Comparison of ENCODE assay signal across 8 cellular contexts in genomic region chr17:58516644-58517377, GRCh38. TPM values are rescaled to one million over a fixed set of nuclear protein-coding genes. Genes with fewer than 3 reads are reported as not detected.
DNase-seq lines count a peak whose midpoint lies in the region; ATAC-seq and TF ChIP-seq lines count a peak whose summit lies in the region.

No MANE protein-coding gene starts in this region.

- WGBS in heart right ventricle, 2 donors: 51 to 53% methylated on average over 2 of the region's 2 CpGs
- WGBS in mesodermal cell (ENCODE audit: insufficient coverage in 2 of 2), 2 experiments: 86 to 88% methylated on average over 2 of the region's 2 CpGs

- TF ChIP-seq CTCF in heart right ventricle (IDR thresholded peaks at IDR 0.05) (no peak), breast epithelium (IDR thresholded peaks at IDR 0.05) (no peak), uterus (IDR thresholded peaks at IDR 0.05) (no peak)

- TF ChIP-seq POLR2A in breast epithelium (IDR thresholded peaks at IDR 0.05) (no peak), uterus (IDR thresholded peaks at IDR 0.05) (no peak)

- intact Hi-C loops in heart right ventricle (cut with DNase I): loop anchor here in 6 of 10 donors (2.0 to 10.0 kb wide), 10 partner anchors 60 to 590 kb away; partner anchors contain the start of genes RAD51C (in 2 of the 6), SUPT4H1 (in 2 of the 6), TEX14 (in 2 of the 6) and TRIM37 (in 1 of the 6)
- intact Hi-C loops in Right ventricle myocardium inferior (cut with DNase I): loop anchor here (5.0 to 10.0 kb wide), 3 partner anchors 60 to 640 kb away; partner anchors contain the start of genes PRR11, SKA2 and TRIM37
- intact Hi-C loops in breast epithelium (cut with DNase I; ENCODE audit: low total_unique reads): no loop called here
- intact Hi-C loops in uterus (cut with DNase I; ENCODE audit: low total_unique reads): no loop called here

- H3K36me3 ChIP-seq in heart right ventricle: peaks cover 0 to 27% (median 7%) of the 10 kb centered on the region in 9 donors
- H3K36me3 ChIP-seq in breast epithelium: no peaks in the 10 kb centered on the region
- H3K36me3 ChIP-seq in mesodermal cell (ENCODE audit: control insufficient read depth, insufficient read depth, low read length): peaks cover 10% of the 10 kb centered on the region
- no peaks in the 10 kb centered on the region for H3K36me3 ChIP-seq in uterus

- H3K27ac ChIP-seq in heart right ventricle (peak overlapping the region; percentile 84 to 96 (median 92)), breast epithelium (peak overlapping the region; percentile 96 to 98), mesodermal cell (ENCODE audit: low read depth, low read length, severe bottlenecking) (peak overlapping the region; percentile 93), uterus (peak overlapping the region; percentile 92 to 97)

- H3K4me3 ChIP-seq in heart right ventricle (peak overlapping the region; percentile 45 to 96 (median 70)), breast epithelium (peak overlapping the region; percentile 57 to 78 (median 77)), mesodermal cell (ENCODE audit: extremely low read depth, insufficient read depth, low read length, poor library complexity, severe bottlenecking) (peak overlapping the region; percentile 74), uterus (peak overlapping the region; percentile 59 to 82)

- H3K9me3 ChIP-seq in heart right ventricle (no peaks in the 10 kb centered on the region), breast epithelium (no peaks in the 10 kb centered on the region), mesodermal cell (ENCODE audit: control insufficient read depth, low read length) (no peaks in the 10 kb centered on the region), uterus (no peaks in the 10 kb centered on the region)

- ATAC-seq in heart right ventricle: no peak
- no peak for ATAC-seq in Right ventricle myocardium inferior

- DNase-seq in heart right ventricle (no peak), Right ventricle myocardium inferior (ENCODE audit: missing footprints) (no peak), breast epithelium (ENCODE audit: low spot score in 2 of 2) (no peak), uterus (no peak), SKM-1 (lab: John Stamatoyannopoulos, UW; ENCODE audit: unreplicated experiment) (no peak), T1000 (lab: John Stamatoyannopoulos, UW) (no peak)
- no peak for DNase-seq in effector CD8-positive, alpha-beta T cell (lab: John Stamatoyannopoulos, UW)

- H3K4me1 ChIP-seq in heart right ventricle (peaks cover 25 to 65% (median 62%) of the 10 kb centered on the region in 9 donors), breast epithelium (peaks cover 3 to 14% of the 10 kb centered on the region in 2 donors), mesodermal cell (ENCODE audit: control insufficient read depth, insufficient read depth, low read length, poor library complexity, severe bottlenecking) (peaks cover 8% of the 10 kb centered on the region), uterus (no peaks in the 10 kb centered on the region)

- H3K27me3 ChIP-seq in heart right ventricle (no peaks in the 10 kb centered on the region), breast epithelium (no peaks in the 10 kb centered on the region), uterus (no peaks in the 10 kb centered on the region)

RNA-seq across cellular contexts. Expression of gene MTMR4, which starts 2.4 kb away (rescaled TPM):
- total RNA-seq in heart right ventricle: 10 to 100 TPM in 9 of 10 donors, 1 to 10 TPM in 1; 8.5 to 26.6 (median 17.1) TPM
- 10 to 100 TPM in 1 of 2 donors, 1 to 10 TPM in 1; 9.6 to 12.3 TPM for polyA plus RNA-seq in heart right ventricle
- total RNA-seq in Right ventricle myocardium inferior: 14.3 TPM
- 10 to 100 TPM; 35.7 to 53.6 (median 42.7) TPM for total RNA-seq in breast epithelium
- polyA plus RNA-seq in mesodermal cell (2013, experiment 1 of 2): 20.9 TPM
- 20.1 TPM for polyA plus RNA-seq in mesodermal cell (2013, experiment 2 of 2)
- 10 to 100 TPM in 3 of 4 donors, 1 to 10 TPM in 1; 9.7 to 59.1 (median 25.5) TPM for total RNA-seq in uterus

RNA-seq across cellular contexts. Expression of gene HSF5, which starts 28.6 kb away (rescaled TPM):
- total RNA-seq in heart right ventricle: under 1 TPM in 3 of 10 donors, not detected in 7; 0.04 to 0.14 (median 0.05) TPM
- polyA plus RNA-seq in heart right ventricle: not detected
- total RNA-seq in Right ventricle myocardium inferior: not detected
- total RNA-seq in breast epithelium: under 1 TPM; under 0.01 to 0.33 (median 0.32) TPM
- not detected for polyA plus RNA-seq in mesodermal cell (2013, experiment 1 of 2)
- not detected for polyA plus RNA-seq in mesodermal cell (2013, experiment 2 of 2)
- under 1 TPM in 1 of 4 donors, not detected in 3; 0.90 TPM for total RNA-seq in uterus

Comparison
In these comparisons a context has a peak if more than half of its experiments do, and no peak if none do; other contexts are left out.
1. intact Hi-C loops: an anchor here in heart right ventricle (2.0 to 10.0 kb wide) and Right ventricle myocardium inferior (5.0 to 10.0 kb wide); none called in breast epithelium and uterus.